In genomic region chr19:35374031-35374430, GRCh38 we compare ENCODE assay signal across 5 cellular contexts. TPM values are rescaled to one million over a fixed set of nuclear protein-coding genes. Genes with fewer than 3 reads are reported as not detected.
"Had no signal": no experiment of that assay in that cellular context is flagged by ENCODE, and none has a peak within 500 bp of the region (broad histone marks: within the 10 kb centered on the region; RNA-seq: fewer than 3 reads in every experiment).

No MANE protein-coding gene starts in this region.

RNA-seq across cellular contexts. Expression of gene GPR42, which starts 3.2 kb away (rescaled TPM):
- total RNA-seq: GM23248, H7, HT-29, IMR-90 had no signal
- polyA plus RNA-seq: GM23248, IMR-90 had no signal

RNA-seq across cellular contexts. Expression of gene FFAR3, which starts 15.8 kb away (rescaled TPM):
- total RNA-seq: GM23248, H7, HT-29, IMR-90 had no signal
- polyA plus RNA-seq: GM23248, IMR-90 had no signal

RNA-seq across cellular contexts. Expression of gene FFAR1, which starts 26.3 kb away (rescaled TPM):
- total RNA-seq: GM23248, H4, H7, HT-29, IMR-90 had no signal
- polyA plus RNA-seq: GM23248, IMR-90 had no signal

RNA-seq across cellular contexts. Expression of gene CD22, which starts 45.0 kb away (rescaled TPM):
- total RNA-seq: GM23248, H7 had no signal
